17 cellular contexts compared by ENCODE assay signal in genomic region chr15:25804451-25804850, GRCh38. TPM values are rescaled to one million over a fixed set of nuclear protein-coding genes. Genes with fewer than 3 reads are reported as not detected.
DNase-seq lines count a peak whose midpoint lies in the region; ATAC-seq and TF ChIP-seq lines count a peak whose summit lies in the region.
"Had no signal": no experiment of that assay in that cellular context is flagged by ENCODE, and none has a peak within 500 bp of the region (broad histone marks: within the 10 kb centered on the region; RNA-seq: fewer than 3 reads in every experiment).

No MANE protein-coding gene starts in this region.

- no peak for ATAC-seq in IMR-90 (ENCODE audit: low read depth)
- ATAC-seq: GM12878, HCT116 had no signal

- CTCF ChIA-PET in IMR-90 (lab: Yijun Ruan, JAX), result no interaction called here

- POLR2A ChIA-PET in IMR-90 (lab: Charles Lee; ENCODE audit: unreplicated experiment), result no interaction called here

- H3K36me3 ChIP-seq in BLaER1 (0 out of 2 replicates have a peak, but pooled peaks cover 3% of the 10 kb centered on the region), IMR-90 (ENCODE audit: control insufficient read depth, insufficient read depth, low read length) (peaks cover 4% of the 10 kb centered on the region; the same call in 1 of the 2 replicates), esophagus muscularis mucosa (no peaks in the 10 kb centered on the region), osteoblast (ENCODE audit: insufficient read depth, low read length) (no peaks in the 10 kb centered on the region)

- H3K4me2 ChIP-seq in BLaER1, result peak overlapping the region; percentile 94; the same call in 1 of the 2 replicates
- no peak overlapping the region for H3K4me2 ChIP-seq in IMR-90 (ENCODE audit: low read depth, low read length)
- H3K4me2 ChIP-seq in osteoblast (ENCODE audit: insufficient read depth, low read length), result no peak overlapping the region

- intact Hi-C loops in IMR-90 (cut with micrococcal nuclease) (no loop called here), esophagus muscularis mucosa (cut with DNase I) (no loop called here), dorsolateral prefrontal cortex (cut with DNase I) (no loop called here)

- H3K79me2 ChIP-seq in osteoblast (ENCODE audit: insufficient read depth, low read length), result peaks cover 56% of the 10 kb centered on the region

- peaks cover 24 to 68% of the 10 kb centered on the region in 2 experiments for H3K79me1 ChIP-seq in IMR-90 (ENCODE audit: low read depth in 1 of 2, low read length in 2 of 2)

- no peak overlapping the region for H2BK15ac ChIP-seq in IMR-90 (ENCODE audit: low read depth, low read length)

- H3K4ac ChIP-seq in IMR-90 (ENCODE audit: low read depth, low read length), result peak overlapping the region; percentile 72; the same call in 1 of the 2 replicates

- H4K20me1 ChIP-seq in BLaER1, result 0 out of 2 replicates have a peak, but pooled peaks cover under 1% of the 10 kb centered on the region
- H4K20me1 ChIP-seq in IMR-90 (ENCODE audit: insufficient read depth, low read length), result peaks cover 6% of the 10 kb centered on the region; the same call in 1 of the 2 replicates
- no peaks in the 10 kb centered on the region for H4K20me1 ChIP-seq in osteoblast (ENCODE audit: insufficient read depth, low read length)

- no TSS peak for BruUV-seq in IMR-90 (replicated peaks; lab: Mats Ljungman, UMichigan)

- no peak overlapping the region for H3K18ac ChIP-seq in IMR-90 (ENCODE audit: low read depth, low read length)

- no peak overlapping the region for H3K4me3 ChIP-seq in BLaER1
- no peak overlapping the region for H3K4me3 ChIP-seq in IMR-90 (ENCODE audit: insufficient read depth, low read depth, low read length)
- H3K4me3 ChIP-seq in esophagus muscularis mucosa, result no peak overlapping the region
- H3K4me3 ChIP-seq in osteoblast (ENCODE audit: insufficient read depth, low read length), result no peak overlapping the region
- H3K4me3 ChIP-seq in dorsolateral prefrontal cortex, result no peak overlapping the region
- H3K4me3 ChIP-seq: GM12878 had no signal

- in situ Hi-C loops in IMR-90 (cut with MboI; ENCODE audit: low sequenced_read_pairs), result no loop called here

- H2BK120ac ChIP-seq in IMR-90 (ENCODE audit: low read depth, low read length), result no peak overlapping the region

- H4K5ac ChIP-seq in IMR-90 (ENCODE audit: low read depth, low read length), result no peak overlapping the region

- no peak for TF ChIP-seq EP300 in esophagus muscularis mucosa (IDR thresholded peaks at IDR 0.05)

- no peaks in the 10 kb centered on the region for H3K9me3 ChIP-seq in BLaER1
- no peaks in the 10 kb centered on the region for H3K9me3 ChIP-seq in IMR-90 (ENCODE audit: control insufficient read depth, insufficient read depth, low read length)
- no peaks in the 10 kb centered on the region for H3K9me3 ChIP-seq in esophagus muscularis mucosa
- H3K9me3 ChIP-seq in osteoblast (ENCODE audit: low read depth, low read length), result no peaks in the 10 kb centered on the region

- no peak overlapping the region for H2BK20ac ChIP-seq in IMR-90 (ENCODE audit: low read depth, low read length)

- H4K91ac ChIP-seq in IMR-90 (ENCODE audit: insufficient read depth, low read depth, low read length), result no peak overlapping the region

- peak overlapping the region; percentile 61; the same call in 1 of the 2 replicates for H3K23ac ChIP-seq in IMR-90 (ENCODE audit: low read depth, low read length)

- H3K56ac ChIP-seq in IMR-90 (ENCODE audit: extremely low read depth, insufficient read depth, low read length), result no peak overlapping the region

- TF ChIP-seq RAD21 in IMR-90 (IDR thresholded peaks at IDR 0.05; ENCODE audit: low read length), result no peak

- peaks cover 27% of the 10 kb centered on the region for H3K9me1 ChIP-seq in IMR-90 (ENCODE audit: insufficient read depth, low read length)

- peak overlapping the region in 1 of 2 experiments; percentile 49; a peak in 1 of 4 replicates for H4K8ac ChIP-seq in IMR-90 (ENCODE audit: low read depth in 2 of 2, low read length in 2 of 2)

- dilution Hi-C loops in IMR-90 (cut with HindIII; ENCODE audit: low sequenced_read_pairs, unreplicated experiment), result no loop called here

- H2AFZ ChIP-seq in IMR-90 (replicated peaks; ENCODE audit: low read length, poor library complexity) (peak overlapping the region; percentile 41), osteoblast (ENCODE audit: low read length) (no peak overlapping the region)

- TF ChIP-seq POLR2A in IMR-90 (IDR thresholded peaks at IDR 0.05; ENCODE audit: low read depth, low read length) (no peak), esophagus muscularis mucosa (IDR thresholded peaks at IDR 0.05; ENCODE audit: low read depth) (no peak)

- H2BK5ac ChIP-seq in IMR-90 (ENCODE audit: low read depth, low read length, poor library complexity, severe bottlenecking), result peak overlapping the region; percentile 3

- TF ChIP-seq CTCF in IMR-90 (conservative IDR thresholded peaks at IDR 0.05; ENCODE audit: low read depth, low read length) (no peak), esophagus muscularis mucosa (IDR thresholded peaks at IDR 0.05) (no peak), osteoblast (IDR thresholded peaks at IDR 0.05; ENCODE audit: extremely low read depth, low read depth, low read length) (no peak), dorsolateral prefrontal cortex (IDR thresholded peaks at IDR 0.05 in 54 of 56, conservative IDR thresholded peaks at IDR 0.05 in 2 of 56; ENCODE audit: low read depth in 1 of 56, partially characterized antibody in 56 of 56) (no peak)

- WGBS in IMR-90 (ENCODE audit: extremely low coverage in 2 of 2, insufficient read length in 1 of 2), 2 experiments, result 67% methylated on average over 1 of the region's 7 CpGs; no CpG with 5 or more reads in 1 of the 2 experiments
- 83% methylated on average over 7 of the region's 7 CpGs for WGBS in esophagus muscularis mucosa

- DNase-seq in IMR-90, result no peak
- peak; percentile 82 for DNase-seq in esophagus muscularis mucosa (ENCODE audit: extremely low spot score)
- DNase-seq in osteoblast (ENCODE audit: insufficient read length, low spot score, missing footprints), result peak; percentile 5
- no peak for DNase-seq in T1000 (lab: John Stamatoyannopoulos, UW)
- no peak for DNase-seq in superior temporal gyrus (ENCODE audit: extremely low spot score)
- no peak for DNase-seq in dorsolateral prefrontal cortex
- no peak for DNase-seq in NCI-H1930 (lab: John Stamatoyannopoulos, UW)
- DNase-seq: ACHN; Calu3; CD4-positive, alpha-beta T cell; DMS 273 treated with DMSO at 0.1 percent for 48 hours; DMS79 had no signal

- peak overlapping the region; percentile 75; the same call in 1 of the 2 replicates for H2AK5ac ChIP-seq in IMR-90 (ENCODE audit: low read depth, low read length)

- H3K4me1 ChIP-seq in BLaER1 (peaks cover 82% of the 10 kb centered on the region), IMR-90 (ENCODE audit: control insufficient read depth, insufficient read depth, low read length) (peaks cover 4% of the 10 kb centered on the region), esophagus muscularis mucosa (peaks cover 0 to 32% (median 21%) of the 10 kb centered on the region in 4 donors), osteoblast (ENCODE audit: insufficient read depth, low read length) (peaks cover 7% of the 10 kb centered on the region)

- H3K27me3 ChIP-seq in BLaER1, result no peaks in the 10 kb centered on the region
- H3K27me3 ChIP-seq in IMR-90 (ENCODE audit: control insufficient read depth, insufficient read depth, low read length), result no peaks in the 10 kb centered on the region
- H3K27me3 ChIP-seq in esophagus muscularis mucosa, result no peaks in the 10 kb centered on the region
- no peaks in the 10 kb centered on the region for H3K27me3 ChIP-seq in osteoblast (ENCODE audit: insufficient read depth, low read length)
- peaks cover 0 to 21% (median 0%) of the 10 kb centered on the region in 45 donors for H3K27me3 ChIP-seq in dorsolateral prefrontal cortex

- H3K27ac ChIP-seq in BLaER1 (no peak overlapping the region; the same call in 1 of the 2 replicates), IMR-90 (ENCODE audit: insufficient read depth, low read length) (no peak overlapping the region), esophagus muscularis mucosa (replicated peaks in 1 of 4) (no peak overlapping the region), osteoblast (ENCODE audit: low read depth, low read length) (peak overlapping the region; percentile 61), dorsolateral prefrontal cortex (no peak overlapping the region)

- 0 out of 2 replicates have a peak overlapping the region, but pooled peaks have one; percentile 61 for H3K14ac ChIP-seq in IMR-90 (replicated peaks; ENCODE audit: low read depth, low read length)

- H3K9ac ChIP-seq in BLaER1 (no peak overlapping the region), IMR-90 (ENCODE audit: low read depth, low read length) (no peak overlapping the region)

- peak overlapping the region; percentile 15 for H2AK9ac ChIP-seq in IMR-90 (replicated peaks; ENCODE audit: low read depth, low read length, poor library complexity)

TF ChIP-seq in IMR-90, 13 proteins besides CTCF, POLR2A, EP300 and RAD21 (continues in another document):
- TF ChIP-seq, protein P1, sequence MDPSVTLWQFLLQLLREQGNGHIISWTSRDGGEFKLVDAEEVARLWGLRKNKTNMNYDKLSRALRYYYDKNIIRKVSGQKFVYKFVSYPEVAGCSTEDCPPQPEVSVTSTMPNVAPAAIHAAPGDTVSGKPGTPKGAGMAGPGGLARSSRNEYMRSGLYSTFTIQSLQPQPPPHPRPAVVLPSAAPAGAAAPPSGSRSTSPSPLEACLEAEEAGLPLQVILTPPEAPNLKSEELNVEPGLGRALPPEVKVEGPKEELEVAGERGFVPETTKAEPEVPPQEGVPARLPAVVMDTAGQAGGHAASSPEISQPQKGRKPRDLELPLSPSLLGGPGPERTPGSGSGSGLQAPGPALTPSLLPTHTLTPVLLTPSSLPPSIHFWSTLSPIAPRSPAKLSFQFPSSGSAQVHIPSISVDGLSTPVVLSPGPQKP (IDR thresholded peaks at IDR 0.05; ENCODE audit: borderline replicate concordance, low read depth, low read length), result no peak
- no peak for TF ChIP-seq MAFK (IDR thresholded peaks at IDR 0.05; ENCODE audit: low read depth, low read length)
- TF ChIP-seq MAZ (IDR thresholded peaks at IDR 0.05; ENCODE audit: borderline replicate concordance, low read depth, low read length), result no peak
- TF ChIP-seq NFE2L2 (IDR thresholded peaks at IDR 0.05; ENCODE audit: low read depth, low read length), result no peak
- TF ChIP-seq CHD1 (IDR thresholded peaks at IDR 0.05; ENCODE audit: low read depth, low read length), result no peak
- no peak for TF ChIP-seq RCOR1 (IDR thresholded peaks at IDR 0.05; ENCODE audit: insufficient replicate concordance, low read length)

RNA-seq across cellular contexts. Expression of gene ATP10A, which starts 58.7 kb away (rescaled TPM):
- 12.8 and 13.8 TPM in 2 replicates for total RNA-seq in IMR-90 (2012; rRNA removed)
- polyA plus RNA-seq in IMR-90 (2012; rRNA removed), result 16.0 and 16.9 TPM in 2 replicates
- polyA plus RNA-seq in IMR-90 (2012; cell fraction: cytosol; rRNA removed), result 8.3 and 9.4 TPM in 2 replicates
- 23.5 and 28.3 TPM in 2 replicates for polyA plus RNA-seq in IMR-90 (2012; cell fraction: nucleus; rRNA removed; ENCODE audit: low replicate concordance)
- total RNA-seq in esophagus muscularis mucosa, result 10 to 100 TPM; 23.9 to 51.9 (median 32.6) TPM
- 26.5 and 32.9 TPM in 2 replicates for total RNA-seq in osteoblast
- 10 to 100 TPM in 86 of 120 experiments, 1 to 10 TPM in 34; 3.9 to 44.5 (median 12.6) TPM for total RNA-seq in dorsolateral prefrontal cortex
- total RNA-seq: A172, HT-29 had no signal

Comparison
In these comparisons a context has a peak if more than half of its experiments do, and no peak if none do; other contexts are left out.
1. DNase-seq: peak in esophagus muscularis mucosa (single experiment) and osteoblast (single experiment); none in IMR-90 (single experiment), T1000 (single experiment), superior temporal gyrus (single experiment), dorsolateral prefrontal cortex (0 of 10) and NCI-H1930 (0 of 2).